Comparison of ENCODE assay signal across 1 cellular context in the genomic region with DNA sequence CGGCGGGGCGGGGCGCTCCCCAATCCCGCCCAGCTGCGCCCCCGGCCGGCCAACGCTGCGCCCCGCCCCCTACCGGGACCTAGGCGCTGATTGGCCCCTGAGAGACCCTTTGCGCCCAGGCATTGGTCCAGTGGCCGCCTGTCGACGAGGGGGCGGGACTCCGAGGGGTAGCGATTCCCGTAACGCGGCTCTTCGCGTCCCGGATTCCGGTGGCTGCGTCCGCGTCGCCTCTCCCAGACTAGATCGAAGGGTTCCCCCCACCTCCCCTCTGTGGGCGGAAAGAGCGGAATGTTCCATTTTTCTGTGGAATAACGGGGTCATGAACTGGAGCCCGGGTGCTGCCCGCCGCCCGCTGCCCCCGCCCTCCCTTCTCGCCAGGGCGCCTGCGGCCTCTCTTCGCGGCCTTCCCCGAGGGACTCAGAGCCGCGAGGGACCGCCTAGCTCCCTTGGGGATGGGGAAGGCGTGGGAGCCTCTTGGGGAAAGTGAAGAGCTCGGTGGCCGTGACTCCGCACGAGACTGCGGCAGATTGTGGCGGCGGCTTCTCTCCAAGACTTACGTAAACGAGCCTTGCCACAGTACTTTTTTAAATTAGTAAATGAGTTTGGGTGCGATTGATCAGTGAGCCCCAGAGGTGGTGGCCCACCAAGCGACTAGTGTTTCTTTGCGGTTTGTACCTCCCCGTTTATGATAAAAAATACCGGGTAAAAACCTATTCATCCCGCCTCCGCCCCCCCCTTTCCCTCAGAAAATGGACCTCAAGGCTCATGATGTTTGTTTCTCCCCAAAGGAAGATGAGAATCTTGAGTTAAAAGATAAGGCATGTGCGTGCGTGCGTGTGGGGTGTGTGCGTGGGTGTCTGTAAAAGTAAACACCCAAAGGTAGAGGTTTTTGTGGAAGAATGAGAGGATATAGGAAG.
TF ChIP-seq lines count a peak whose summit lies in the region.

No MANE protein-coding gene starts in this region.

TF ChIP-seq in K562, 482 proteins besides CTCF, POLR2A, EP300 and RAD21 (continued from another document and continues in another):
- no peak for TF ChIP-seq ETV6 (IDR thresholded peaks at IDR 0.05; ENCODE audit: borderline replicate concordance in 1 of 2, low read depth in 2 of 2, low read length in 1 of 2)
- no peak for TF ChIP-seq ETV6 (CRISPR knock-in tag; IDR thresholded peaks at IDR 0.05; ENCODE audit: borderline replicate concordance)
- TF ChIP-seq, protein P1, sequence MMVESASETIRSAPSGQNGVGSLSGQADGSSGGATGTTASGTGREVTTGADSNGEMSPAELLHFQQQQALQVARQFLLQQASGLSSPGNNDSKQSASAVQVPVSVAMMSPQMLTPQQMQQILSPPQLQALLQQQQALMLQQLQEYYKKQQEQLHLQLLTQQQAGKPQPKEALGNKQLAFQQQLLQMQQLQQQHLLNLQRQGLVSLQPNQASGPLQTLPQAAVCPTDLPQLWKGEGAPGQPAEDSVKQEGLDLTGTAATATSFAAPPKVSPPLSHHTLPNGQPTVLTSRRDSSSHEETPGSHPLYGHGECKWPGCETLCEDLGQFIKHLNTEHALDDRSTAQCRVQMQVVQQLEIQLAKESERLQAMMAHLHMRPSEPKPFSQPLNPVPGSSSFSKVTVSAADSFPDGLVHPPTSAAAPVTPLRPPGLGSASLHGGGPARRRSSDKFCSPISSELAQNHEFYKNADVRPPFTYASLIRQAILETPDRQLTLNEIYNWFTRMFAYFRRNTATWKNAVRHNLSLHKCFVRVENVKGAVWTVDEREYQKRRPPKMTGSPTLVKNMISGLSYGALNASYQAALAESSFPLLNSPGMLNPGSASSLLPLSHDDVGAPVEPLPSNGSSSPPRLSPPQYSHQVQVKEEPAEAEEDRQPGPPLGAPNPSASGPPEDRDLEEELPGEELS (CRISPR knock-in tag; IDR thresholded peaks at IDR 0.05; ENCODE audit: borderline replicate concordance): no peak
- TF ChIP-seq FOXP1 (CRISPR knock-in tag; IDR thresholded peaks at IDR 0.05): no peak
- TF ChIP-seq ZNF263 (CRISPR knock-in tag; IDR thresholded peaks at IDR 0.05; ENCODE audit: borderline replicate concordance): no peak
- TF ChIP-seq RBM34 (IDR thresholded peaks at IDR 0.05; ENCODE audit: borderline replicate concordance, insufficient read depth, low read length): 0 out of 2 replicates have a peak, but pooled peaks have one; percentile 17
- peak; percentile 54; the same call in 1 of the 2 replicates for TF ChIP-seq ZBTB1 (CRISPR knock-in tag; IDR thresholded peaks at IDR 0.05; ENCODE audit: borderline replicate concordance, low read depth)
- TF ChIP-seq HES1 (IDR thresholded peaks at IDR 0.05; ENCODE audit: low read depth): peak; percentile 73
- TF ChIP-seq KLF16 (IDR thresholded peaks at IDR 0.05): no peak
- TF ChIP-seq MECOM (CRISPR knock-in tag; IDR thresholded peaks at IDR 0.05): no peak
- no peak for TF ChIP-seq TGIF2 (CRISPR knock-in tag; IDR thresholded peaks at IDR 0.05)
- TF ChIP-seq TCF7L2 (IDR thresholded peaks at IDR 0.05; ENCODE audit: low read depth, low read length): no peak
- no peak for TF ChIP-seq BCOR (IDR thresholded peaks at IDR 0.05)
- TF ChIP-seq TFAM (CRISPR knock-in tag; conservative IDR thresholded peaks at IDR 0.05): no peak
- TF ChIP-seq ATF7 (IDR thresholded peaks at IDR 0.05): peak; percentile 69
- no peak for TF ChIP-seq KDM1A (IDR thresholded peaks at IDR 0.05)
- peak; percentile 62 for TF ChIP-seq RBBP5 (IDR thresholded peaks at IDR 0.05; ENCODE audit: borderline replicate concordance, insufficient read depth, low read length, poor library complexity, severe bottlenecking)
- no peak for TF ChIP-seq NCOA4 (IDR thresholded peaks at IDR 0.05; ENCODE audit: partially characterized antibody)
- TF ChIP-seq SIRT6 (IDR thresholded peaks at IDR 0.05; ENCODE audit: low read depth, low read length): no peak
- no peak for TF ChIP-seq POLR3G (IDR thresholded peaks at IDR 0.05; ENCODE audit: extremely low read depth, insufficient read length, insufficient replicate concordance)
- TF ChIP-seq CBX5 (IDR thresholded peaks at IDR 0.05; ENCODE audit: borderline replicate concordance, low read depth): no peak
- TF ChIP-seq THAP7 (CRISPR knock-in tag; IDR thresholded peaks at IDR 0.05): 0 out of 2 replicates have a peak, but pooled peaks have one; percentile 57
- TF ChIP-seq RUNX1 (IDR thresholded peaks at IDR 0.05; ENCODE audit: low read depth): no peak; the same call in 1 of the 2 replicates
- no peak for TF ChIP-seq ETS2 (tag; IDR thresholded peaks at IDR 0.05; ENCODE audit: borderline replicate concordance, poor library complexity, severe bottlenecking)
- no peak for TF ChIP-seq ZNF707 (CRISPR knock-in tag; conservative IDR thresholded peaks at IDR 0.05)
- TF ChIP-seq SP1 (CRISPR knock-in tag; IDR thresholded peaks at IDR 0.05): peak; percentile 94
- TF ChIP-seq STAT5B (CRISPR knock-in tag; IDR thresholded peaks at IDR 0.05): no peak
- no peak for TF ChIP-seq HMG20B (CRISPR knock-in tag; IDR thresholded peaks at IDR 0.05)
- no peak for TF ChIP-seq XRCC5 (IDR thresholded peaks at IDR 0.05; ENCODE audit: low read depth, low read length)
- TF ChIP-seq SETDB1 (IDR thresholded peaks at IDR 0.05; ENCODE audit: low read length): no peak
- no peak for TF ChIP-seq TSHZ1 (CRISPR knock-in tag; IDR thresholded peaks at IDR 0.05)
- no peak for TF ChIP-seq ZNF253 (CRISPR knock-in tag; conservative IDR thresholded peaks at IDR 0.05)
- TF ChIP-seq RBM14 (IDR thresholded peaks at IDR 0.05; ENCODE audit: borderline replicate concordance, insufficient read depth, low read depth, low read length): no peak
- TF ChIP-seq DDX20 (tag; IDR thresholded peaks at IDR 0.05; ENCODE audit: low read depth): no peak
- TF ChIP-seq HOXB6 (CRISPR knock-in tag; IDR thresholded peaks at IDR 0.05; ENCODE audit: borderline replicate concordance): no peak
- no peak for TF ChIP-seq NFXL1 (CRISPR knock-in tag; IDR thresholded peaks at IDR 0.05)
- TF ChIP-seq SMARCA5 (IDR thresholded peaks at IDR 0.05): no peak
- TF ChIP-seq ZBTB2 (IDR thresholded peaks at IDR 0.05): peak; percentile 50; the same call in 1 of the 2 replicates
- TF ChIP-seq SMAD2 (IDR thresholded peaks at IDR 0.05; ENCODE audit: low read depth, low read length): no peak
- no peak for TF ChIP-seq ZKSCAN1 (IDR thresholded peaks at IDR 0.05; ENCODE audit: low read depth, low read length)
- TF ChIP-seq ZNF274 (IDR thresholded peaks at IDR 0.05; ENCODE audit: borderline replicate concordance, low read depth, low read length): no peak
- TF ChIP-seq TFE3 (CRISPR knock-in tag; IDR thresholded peaks at IDR 0.05): no peak
- no peak for TF ChIP-seq MIER1 (IDR thresholded peaks at IDR 0.05; ENCODE audit: low read depth)
- no peak for TF ChIP-seq MAX (CRISPR knock-in tag; IDR thresholded peaks at IDR 0.05)
- no peak for TF ChIP-seq ZNF23 (CRISPR knock-in tag; IDR thresholded peaks at IDR 0.05)
- peak; percentile 83 for TF ChIP-seq CXXC5 (CRISPR knock-in tag; IDR thresholded peaks at IDR 0.05)
- TF ChIP-seq ADNP (tag; IDR thresholded peaks at IDR 0.05): no peak
- no peak for TF ChIP-seq NCOA6 (IDR thresholded peaks at IDR 0.05)
- TF ChIP-seq, protein P2, sequence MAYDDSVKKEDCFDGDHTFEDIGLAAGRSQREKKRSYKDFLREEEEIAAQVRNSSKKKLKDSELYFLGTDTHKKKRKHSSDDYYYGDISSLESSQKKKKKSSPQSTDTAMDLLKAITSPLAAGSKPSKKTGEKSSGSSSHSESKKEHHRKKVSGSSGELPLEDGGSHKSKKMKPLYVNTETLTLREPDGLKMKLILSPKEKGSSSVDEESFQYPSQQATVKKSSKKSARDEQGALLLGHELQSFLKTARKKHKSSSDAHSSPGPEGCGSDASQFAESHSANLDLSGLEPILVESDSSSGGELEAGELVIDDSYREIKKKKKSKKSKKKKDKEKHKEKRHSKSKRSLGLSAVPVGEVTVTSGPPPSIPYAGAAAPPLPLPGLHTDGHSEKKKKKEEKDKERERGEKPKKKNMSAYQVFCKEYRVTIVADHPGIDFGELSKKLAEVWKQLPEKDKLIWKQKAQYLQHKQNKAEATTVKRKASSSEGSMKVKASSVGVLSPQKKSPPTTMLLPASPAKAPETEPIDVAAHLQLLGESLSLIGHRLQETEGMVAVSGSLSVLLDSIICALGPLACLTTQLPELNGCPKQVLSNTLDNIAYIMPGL (CRISPR knock-in tag; IDR thresholded peaks at IDR 0.05): no peak
- no peak for TF ChIP-seq RBM39 (optimal IDR thresholded peaks at IDR 0.05; ENCODE audit: low read depth, low read length)
